Comparison of ENCODE assay signal across 15 cellular contexts in the genomic region with DNA sequence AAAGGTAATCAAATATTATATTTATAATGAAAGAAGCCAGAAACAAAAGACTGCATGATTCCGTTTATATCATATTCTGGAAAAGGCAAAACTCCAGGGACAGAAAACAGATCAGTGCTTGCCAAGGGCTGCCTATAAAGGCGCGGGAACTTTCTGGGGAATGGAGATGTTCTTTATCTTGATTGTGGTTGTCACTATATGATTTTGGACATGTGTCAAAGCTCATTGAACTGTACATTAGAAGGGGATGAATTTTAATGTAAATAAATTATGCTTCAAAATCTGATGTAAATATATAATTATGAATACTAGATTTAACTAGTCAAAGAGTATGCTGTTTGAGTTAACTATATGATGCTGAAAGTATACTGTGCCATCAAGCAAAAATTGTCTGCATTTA.
DNase-seq lines count a peak whose midpoint lies in the region; TF ChIP-seq lines count a peak whose summit lies in the region.
"Had no signal": no experiment of that assay in that cellular context is flagged by ENCODE, and none has a peak within 500 bp of the region (broad histone marks: within the 10 kb centered on the region; RNA-seq: fewer than 3 reads in every experiment).

No MANE protein-coding gene starts in this region.

- no peak overlapping the region for H3K4me3 Mint-ChIP-seq in endodermal cell
- no peak overlapping the region for H3K4me3 Mint-ChIP-seq in H9
- H3K4me3 Mint-ChIP-seq: B cell; CD14-positive monocyte; CD4-positive, alpha-beta memory T cell had no signal

- TF ChIP-seq CTCF in BE2C (IDR thresholded peaks at IDR 0.05; ENCODE audit: low read depth, low read length) = no peak
- no peak for TF ChIP-seq CTCF in endodermal cell (conservative IDR thresholded peaks at IDR 0.05)
- no peak for TF ChIP-seq CTCF in H9 (conservative IDR thresholded peaks at IDR 0.05)

- H3K18ac ChIP-seq in H9 (ENCODE audit: insufficient read length, low read depth, low read length) = no peak overlapping the region

- H3K27ac ChIP-seq in BLaER1 treated with 17β-estradiol and CSF1 and Interleukin-3, amounts not matched to agents 10 nM and 100 nM = peak overlapping the region in 8 of 11 experiments; percentile 67 to 84 (median 76); a peak in 11 of 22 replicates
- H3K27ac ChIP-seq in endodermal cell (ENCODE audit: low read depth, low read length) (no peak overlapping the region), H9 (ENCODE audit: insufficient read length, low read depth, low read length) (no peak overlapping the region)
- H3K27ac ChIP-seq: GM23248 had no signal

- no peak overlapping the region for H4K8ac ChIP-seq in H9 (replicated peaks; ENCODE audit: insufficient read length, low read depth, low read length)

- H3K79me1 ChIP-seq in H9 (ENCODE audit: insufficient read depth, low read depth, low read length, poor library complexity, severe bottlenecking) = no peaks in the 10 kb centered on the region

- no peaks in the 10 kb centered on the region for H3K9me3 ChIP-seq in BE2C
- H3K9me3 ChIP-seq in BLaER1 treated with 17β-estradiol and CSF1 and Interleukin-3, amounts not matched to agents 10 nM and 100 nM (replicated peaks in 1 of 11) = peaks cover 0 to 35% (median 28%) of the 10 kb centered on the region in 11 experiments; a peak in 18 of 22 replicates
- H3K9me3 ChIP-seq in endodermal cell (ENCODE audit: control insufficient read depth, low read length) = peaks cover 18% of the 10 kb centered on the region
- no peaks in the 10 kb centered on the region for H3K9me3 ChIP-seq in H9 (ENCODE audit: control insufficient read depth, low read depth, low read length)

- H3K14ac ChIP-seq in H9 (ENCODE audit: insufficient read depth, low read length) = no peak overlapping the region

- peaks cover 27% of the 10 kb centered on the region for H3K9me3 Mint-ChIP-seq in endodermal cell
- H3K9me3 Mint-ChIP-seq in H9 = peaks cover 3 to 9% of the 10 kb centered on the region in 2 experiments; a peak in 2 of 5 replicates
- H3K9me3 Mint-ChIP-seq: CD4-positive, alpha-beta memory T cell had no signal

- H3K36me3 ChIP-seq in BE2C = no peaks in the 10 kb centered on the region
- no peaks in the 10 kb centered on the region for H3K36me3 ChIP-seq in BLaER1 treated with 17β-estradiol and CSF1 and Interleukin-3, amounts not matched to agents 10 nM and 100 nM
- no peaks in the 10 kb centered on the region for H3K36me3 ChIP-seq in endodermal cell (ENCODE audit: control insufficient read depth, insufficient read depth, low read length)

- H2BK20ac ChIP-seq in H9 (ENCODE audit: low read depth, low read length, poor library complexity, severe bottlenecking) = no peak overlapping the region

- no peaks in the 10 kb centered on the region for H3K23me2 ChIP-seq in H9 (ENCODE audit: insufficient read length, low read depth, low read length, poor library complexity, severe bottlenecking)

- H3K4me1 Mint-ChIP-seq in endodermal cell = peaks cover 31% of the 10 kb centered on the region
- peaks cover 13 to 22% of the 10 kb centered on the region in 2 experiments for H3K4me1 Mint-ChIP-seq in H9

- H3K27me3 ChIP-seq in BE2C (no peaks in the 10 kb centered on the region), endodermal cell (ENCODE audit: control insufficient read depth, insufficient read depth, low read length, poor library complexity, severe bottlenecking) (no peaks in the 10 kb centered on the region), H9 (ENCODE audit: insufficient read depth, low read length) (no peaks in the 10 kb centered on the region)
- H3K27me3 ChIP-seq in BLaER1 treated with 17β-estradiol and CSF1 and Interleukin-3, amounts not matched to agents 10 nM and 100 nM = no peaks in the 10 kb centered on the region

- H3K9ac ChIP-seq in BLaER1 treated with 17β-estradiol and CSF1 and Interleukin-3, amounts not matched to agents 10 nM and 100 nM = peak overlapping the region in 4 of 11 experiments; percentile 32 to 73 (median 36); a peak in 1 of 22 replicates
- H3K9ac ChIP-seq in endodermal cell (ENCODE audit: extremely low read depth, low read length, poor library complexity, severe bottlenecking) (no peak overlapping the region), H9 (ENCODE audit: extremely low read depth, insufficient read length, low read length) (no peak overlapping the region)
- H3K9ac ChIP-seq: GM23248 had no signal

- H3K27ac Mint-ChIP-seq in endodermal cell = no peak overlapping the region
- no peak overlapping the region for H3K27ac Mint-ChIP-seq in H9
- H3K27ac Mint-ChIP-seq: CD14-positive monocyte had no signal

- no peak overlapping the region for H3K4ac ChIP-seq in H9 (ENCODE audit: low read depth, low read length)

- no peak overlapping the region for H3K23ac ChIP-seq in H9 (ENCODE audit: insufficient read length, low read depth, low read length)

- H3K79me2 ChIP-seq in H9 (ENCODE audit: insufficient read depth, low read length) = no peaks in the 10 kb centered on the region

- H3K4me3 ChIP-seq in BE2C (ENCODE audit: low read depth, low read length) (peak overlapping the region; percentile 45), endodermal cell (ENCODE audit: low read length) (no peak overlapping the region)
- H3K4me3 ChIP-seq in BLaER1 treated with 17β-estradiol and CSF1 and Interleukin-3, amounts not matched to agents 10 nM and 100 nM = no peak overlapping the region; a peak in 1 of 20 replicates
- H3K4me3 ChIP-seq: GM23248 had no signal

- H3K36me3 Mint-ChIP-seq in endodermal cell (ENCODE audit: low read depth) (peaks cover 9% of the 10 kb centered on the region), H9 (ENCODE audit: insufficient read depth in 1 of 3, low read depth in 3 of 3) (peaks cover 0 to 5% (median 1%) of the 10 kb centered on the region in 3 experiments; a peak in 4 of 7 replicates)
- H3K36me3 Mint-ChIP-seq: CD14-positive monocyte; CD4-positive, alpha-beta memory T cell had no signal

- no peak overlapping the region for H2BK5ac ChIP-seq in H9 (ENCODE audit: insufficient read length, low read length)

- no peak overlapping the region for H3K56ac ChIP-seq in H9 (ENCODE audit: insufficient read length, low read depth, low read length)

- H3T11ph ChIP-seq in H9 (ENCODE audit: low read length) = no peak overlapping the region

- no peak overlapping the region for H2BK12ac ChIP-seq in H9 (ENCODE audit: insufficient read length, low read depth, low read length)

- no peak overlapping the region for H2AFZ ChIP-seq in H9 (ENCODE audit: low read length)

- no peak overlapping the region for H2BK120ac ChIP-seq in H9 (ENCODE audit: low read depth, low read length, poor library complexity, severe bottlenecking)

- WGBS in endodermal cell (ENCODE audit: insufficient coverage in 1 of 2, insufficient read length in 1 of 2), 2 experiments = 97 to 100% methylated on average over 2 to 3 of the region's 3 CpGs
- no CpG with 5 or more reads among the region's 3 CpGs for WGBS in H9 (ENCODE audit: extremely low coverage, insufficient read length, low lambda C conversion rate)

- DNase-seq in BE2C (peak; percentile 37), SK-N-DZ (ENCODE audit: low spot score) (peak; percentile 39), endodermal cell (peak; percentile 10), OCI-M1 (lab: John Stamatoyannopoulos, UW) (no peak), H9 (no peak)
- DNase-seq in stimulated activated CD4-positive, alpha-beta T cell treated with anti-CD3 and anti-CD28 coated beads, Interleukin-4, amount 100 ng/mL, for 1 hour = no peak
- DNase-seq: CD4-positive, alpha-beta memory T cell; DMS153; DMS79; GDM1; GM23248; HCEC 1CT had no signal

- peaks cover 23% of the 10 kb centered on the region for H3K4me1 ChIP-seq in BE2C
- peaks cover 19 to 48% (median 38%) of the 10 kb centered on the region in 10 experiments for H3K4me1 ChIP-seq in BLaER1 treated with 17β-estradiol and CSF1 and Interleukin-3, amounts not matched to agents 10 nM and 100 nM
- peaks cover 7% of the 10 kb centered on the region for H3K4me1 ChIP-seq in endodermal cell (ENCODE audit: control insufficient read depth, insufficient read depth, low read length)
- H3K4me1 ChIP-seq in H9 (ENCODE audit: insufficient read depth, low read length) = no peaks in the 10 kb centered on the region

- H4K20me1 ChIP-seq in BLaER1 treated with 17β-estradiol and CSF1 and Interleukin-3, amounts not matched to agents 10 nM and 100 nM = no peaks in the 10 kb centered on the region
- no peaks in the 10 kb centered on the region for H4K20me1 ChIP-seq in H9 (ENCODE audit: control insufficient read depth, insufficient read depth, insufficient read length)

- no peak overlapping the region for H2AK5ac ChIP-seq in H9 (ENCODE audit: insufficient read length, low read length)

- H4K91ac ChIP-seq in H9 (ENCODE audit: insufficient read length, low read depth, low read length) = no peak overlapping the region

- H2BK15ac ChIP-seq in H9 (ENCODE audit: low read depth, low read length) = no peak overlapping the region

- H3K27me3 Mint-ChIP-seq in endodermal cell (ENCODE audit: insufficient read depth) (no peaks in the 10 kb centered on the region), H9 (ENCODE audit: low read depth) (no peaks in the 10 kb centered on the region; the same call in 1 of the 2 replicates)
- H3K27me3 Mint-ChIP-seq: B cell; CD4-positive, alpha-beta memory T cell had no signal

- H3K4me2 ChIP-seq in BLaER1 treated with 17β-estradiol and CSF1 and Interleukin-3, amounts not matched to agents 10 nM and 100 nM = peak overlapping the region in 9 of 11 experiments; percentile 21 to 91 (median 72); a peak in 13 of 22 replicates
- no peak overlapping the region for H3K4me2 ChIP-seq in H9 (ENCODE audit: insufficient read depth, insufficient read length, low read length)

- H4K5ac ChIP-seq in H9 (ENCODE audit: insufficient read length, low read depth, low read length) = no peak overlapping the region

Comparison
In these comparisons a context has a peak if more than half of its experiments do, and no peak if none do; other contexts are left out.
1. DNase-seq: peak in BE2C (single experiment), SK-N-DZ (single experiment) and endodermal cell (single experiment); none in stimulated activated CD4-positive, alpha-beta T cell treated with anti-CD3 and anti-CD28 coated beads, Interleukin-4, amount 100 ng/mL, for 1 hour (single experiment), OCI-M1 (single experiment) and H9 (single experiment).
2. H3K27ac ChIP-seq: peak in BLaER1 treated with 17β-estradiol and CSF1 and Interleukin-3, amounts not matched to agents 10 nM and 100 nM (8 of 11); none in endodermal cell (single experiment) and H9 (single experiment).